ENCODE assay signal across 8 cellular contexts in genomic region chr12:80186727-80187217, GRCh38.
DNase-seq lines count a peak whose midpoint lies in the region; ATAC-seq, FAIRE-seq and TF ChIP-seq lines count a peak whose summit lies in the region.

No MANE protein-coding gene starts in this region.

- no peak overlapping the region for H3K4me3 ChIP-seq in MM.1S (ENCODE audit: low read length)
- 0 out of 2 replicates have a peak overlapping the region, but pooled peaks have one; percentile 7 for H3K4me3 ChIP-seq in SK-N-MC
- H3K4me3 ChIP-seq in coronary artery, result no peak overlapping the region
- H3K4me3 ChIP-seq in HepG2 (replicated peaks in 1 of 3; ENCODE audit: insufficient read depth in 1 of 3, low read depth in 2 of 3, low read length in 3 of 3), result no peak overlapping the region
- H3K4me3 ChIP-seq in suprapubic skin, result no peak overlapping the region

- H3K9me2 ChIP-seq in MM.1S (replicated peaks; ENCODE audit: insufficient read depth, low read length), result no peaks in the 10 kb centered on the region

- peak overlapping the region; percentile 46; the same call in 1 of the 2 replicates for H3K27ac ChIP-seq in MM.1S (ENCODE audit: low read length)
- peak overlapping the region; percentile 88 for H3K27ac ChIP-seq in SK-N-MC
- peak overlapping the region; percentile 67 to 78 for H3K27ac ChIP-seq in coronary artery
- no peak overlapping the region for H3K27ac ChIP-seq in HepG2 (ENCODE audit: extremely low read length, insufficient read depth, low read length)
- H3K27ac ChIP-seq in suprapubic skin, result peak overlapping the region; percentile 56

- whole genome bisulfite sequencing in HepG2 (ENCODE audit: low lambda C conversion rate), result 4% methylated on average over 2 of the region's 2 CpGs
- WGBS in suprapubic skin, result 0% methylated on average over 2 of the region's 2 CpGs

- TF ChIP-seq RAD21 in HepG2 (CRISPR knock-in tag; IDR thresholded peaks at IDR 0.05), result peak; percentile 61; the same call in 1 of the 2 replicates

- TF ChIP-seq EP300 in HepG2 (IDR thresholded peaks at IDR 0.05; ENCODE audit: low read depth in 2 of 2, low read length in 2 of 2) (no peak), HepG2 (CRISPR knock-in tag; IDR thresholded peaks at IDR 0.05; ENCODE audit: borderline replicate concordance) (no peak), suprapubic skin (IDR thresholded peaks at IDR 0.05) (no peak)

- H3K9me3 ChIP-seq in MM.1S (replicated peaks; ENCODE audit: insufficient read depth, low read length) (no peaks in the 10 kb centered on the region), SK-N-MC (ENCODE audit: low read depth, low read length) (no peaks in the 10 kb centered on the region), HepG2 (ENCODE audit: low read length) (no peaks in the 10 kb centered on the region), suprapubic skin (no peaks in the 10 kb centered on the region)

- H3K4me2 ChIP-seq in MM.1S (ENCODE audit: low read depth, low read length) (peak overlapping the region; percentile 45; the same call in 1 of the 2 replicates), HepG2 (ENCODE audit: low read depth, low read length) (no peak overlapping the region)

- H3K79me2 ChIP-seq in MM.1S (ENCODE audit: low read length) (no peaks in the 10 kb centered on the region), HepG2 (ENCODE audit: insufficient read depth, low read length) (no peaks in the 10 kb centered on the region)

- no TSS peak for BruUV-seq in HepG2 (replicated peaks; lab: Mats Ljungman, UMichigan)

- CTCF ChIA-PET in HepG2 (lab: Yijun Ruan, JAX; ENCODE audit: low intra/inter-chr PET ratio, low total read pairs), result no interaction called here

- no peaks in the 10 kb centered on the region for H3K27me3 ChIP-seq in MM.1S (replicated peaks; ENCODE audit: insufficient read depth, low read length)
- no peaks in the 10 kb centered on the region for H3K27me3 ChIP-seq in HepG2 (ENCODE audit: control insufficient read depth in 1 of 2, insufficient read depth in 2 of 2, low read length in 2 of 2)
- H3K27me3 ChIP-seq in suprapubic skin, result no peaks in the 10 kb centered on the region

- H3K4me1 ChIP-seq in MM.1S (ENCODE audit: low read length), result peaks cover 26% of the 10 kb centered on the region
- H3K4me1 ChIP-seq in HepG2 (ENCODE audit: insufficient read depth, low read length), result peaks cover 4% of the 10 kb centered on the region; the same call in 1 of the 2 replicates
- peaks cover 11% of the 10 kb centered on the region for H3K4me1 ChIP-seq in suprapubic skin

- H3F3A ChIP-seq in MM.1S (ENCODE audit: insufficient read depth, low read length), result peaks cover 14% of the 10 kb centered on the region; the same call in 1 of the 2 replicates

- POLR2A ChIA-PET in HepG2 (lab: Yijun Ruan, JAX), result no interaction called here

- TF ChIP-seq POLR2A in HepG2 (IDR thresholded peaks at IDR 0.05; ENCODE audit: insufficient read depth in 1 of 2, low read depth in 2 of 2, low read length in 2 of 2) (no peak), suprapubic skin (IDR thresholded peaks at IDR 0.05) (no peak)

- intact Hi-C loops in HepG2 (cut with micrococcal nuclease; ENCODE audit: unreplicated experiment), result loop anchor here (1.0 to 2.0 kb wide), 5 partner anchors 251 to 778 kb away; partner anchors contain the start of gene PPP1R12A

- TF ChIP-seq CTCF in MM.1S (IDR thresholded peaks at IDR 0.05; ENCODE audit: low read length) (peak; percentile 88), coronary artery (IDR thresholded peaks at IDR 0.05) (peak; percentile 26), HepG2 (CRISPR knock-in tag; IDR thresholded peaks at IDR 0.05) (peak; percentile 85), suprapubic skin (IDR thresholded peaks at IDR 0.05) (peak; percentile 44 to 63)

- FAIRE-seq in HepG2 (lab: Jason Lieb, UNC), result peak; percentile 82

- DNase-seq in activated T-cell treated with anti-CD3 and anti-CD28 coated beads for 1 hour (ENCODE audit: low read depth) (peak; percentile 4), H4 (ENCODE audit: low spot score) (peak; percentile 94), MM.1S (peak; percentile 76), SK-N-MC (ENCODE audit: low read depth, low spot score) (peak; percentile 90), coronary artery (ENCODE audit: low spot score) (no peak), HepG2 (ENCODE audit: low spot score) (peak; percentile 82), suprapubic skin (ENCODE audit: low spot score in 2 of 2) (peak in 1 of 2 donors; percentile 62)
- DNase-seq in activated T-cell treated with anti-CD3 and anti-CD28 coated beads, Interleukin-2, amount 50 U/mL, for 1 hour, result no peak

- H2AFZ ChIP-seq in MM.1S (ENCODE audit: low read length) (no peak overlapping the region), HepG2 (ENCODE audit: low read length) (no peak overlapping the region)

- H4K20me1 ChIP-seq in MM.1S (ENCODE audit: insufficient read depth, low read length), result no peaks in the 10 kb centered on the region
- no peaks in the 10 kb centered on the region for H4K20me1 ChIP-seq in HepG2 (ENCODE audit: insufficient read depth, low read length)

- H3K36me3 ChIP-seq in MM.1S (replicated peaks; ENCODE audit: insufficient read depth, low read length), result no peaks in the 10 kb centered on the region
- H3K36me3 ChIP-seq in SK-N-MC (ENCODE audit: insufficient read depth, low read length), result no peaks in the 10 kb centered on the region
- no peaks in the 10 kb centered on the region for H3K36me3 ChIP-seq in HepG2 (replicated peaks in 1 of 2; ENCODE audit: control insufficient read depth in 1 of 2, insufficient read depth in 2 of 2, low read length in 2 of 2)
- no peaks in the 10 kb centered on the region for H3K36me3 ChIP-seq in suprapubic skin

- in situ Hi-C loops in HepG2 (cut with HindIII; ENCODE audit: extremely low pct_ligation_motif_present, low pct_unique_long_range_greater_than_20kb), result loop anchor here (10.0 to 25.0 kb wide), 2 partner anchors 399 to 782 kb away; no protein-coding TSS in a partner anchor

- H3K9ac ChIP-seq in MM.1S (ENCODE audit: low read length) (no peak overlapping the region), SK-N-MC (ENCODE audit: insufficient read length) (peak overlapping the region; percentile 17), HepG2 (ENCODE audit: insufficient read depth, low read depth, low read length) (no peak overlapping the region)

- peak; percentile 95 for ATAC-seq in HepG2

TF ChIP-seq in HepG2, 621 proteins besides CTCF, POLR2A, EP300 and RAD21 (continues in another document):
- TF ChIP-seq ZFP62 (CRISPR knock-in tag; IDR thresholded peaks at IDR 0.05) (no peak), POLR2AphosphoS5 (IDR thresholded peaks at IDR 0.05; ENCODE audit: low read depth, low read length) (no peak), JUN (CRISPR knock-in tag; IDR thresholded peaks at IDR 0.05) (0 out of 2 replicates have a peak, but pooled peaks have one; percentile 48), POGZ (CRISPR knock-in tag; IDR thresholded peaks at IDR 0.05) (no peak), KDM6A (CRISPR knock-in tag; IDR thresholded peaks at IDR 0.05; ENCODE audit: low read depth) (no peak), SMC3 (IDR thresholded peaks at IDR 0.05; ENCODE audit: low read length) (peak; percentile 81), MIXL1 (CRISPR knock-in tag; IDR thresholded peaks at IDR 0.05) (peak; percentile 72), ZNF33B (CRISPR knock-in tag; IDR thresholded peaks at IDR 0.05) (no peak), RCOR2 (CRISPR knock-in tag; IDR thresholded peaks at IDR 0.05) (0 out of 2 replicates have a peak, but pooled peaks have one; percentile 27), CREM (IDR thresholded peaks at IDR 0.05) (no peak), CREM (CRISPR knock-in tag; IDR thresholded peaks at IDR 0.05) (no peak), NCOA2 (CRISPR knock-in tag; IDR thresholded peaks at IDR 0.05) (no peak), RBFOX2 (IDR thresholded peaks at IDR 0.05; ENCODE audit: low read depth, low read length) (no peak), ATF3 (CRISPR knock-in tag; IDR thresholded peaks at IDR 0.05) (peak; percentile 55; the same call in 1 of the 2 replicates), PLSCR1 (CRISPR knock-in tag; IDR thresholded peaks at IDR 0.05; ENCODE audit: borderline replicate concordance) (no peak), FOXO1 (CRISPR knock-in tag; IDR thresholded peaks at IDR 0.05) (no peak), ZNF878 (CRISPR knock-in tag; IDR thresholded peaks at IDR 0.05) (no peak), ERF (CRISPR knock-in tag; IDR thresholded peaks at IDR 0.05) (no peak), ZNF205 (CRISPR knock-in tag; IDR thresholded peaks at IDR 0.05) (no peak), JUND (CRISPR knock-in tag; IDR thresholded peaks at IDR 0.05) (peak; percentile 81; the same call in 1 of the 2 replicates), TEAD3 (CRISPR knock-in tag; optimal IDR thresholded peaks at IDR 0.05; ENCODE audit: borderline replicate concordance) (peak; percentile 15), SMAD1 (CRISPR knock-in tag; IDR thresholded peaks at IDR 0.05; ENCODE audit: borderline replicate concordance, low read depth) (no peak), ZNF331 (CRISPR knock-in tag; IDR thresholded peaks at IDR 0.05) (no peak), ZNF264 (CRISPR knock-in tag; IDR thresholded peaks at IDR 0.05) (no peak), GABPB1 (CRISPR knock-in tag; IDR thresholded peaks at IDR 0.05) (0 out of 2 replicates have a peak, but pooled peaks have one; percentile 32), ZNF75D (CRISPR knock-in tag; IDR thresholded peaks at IDR 0.05; ENCODE audit: borderline replicate concordance) (no peak), ATF7-NPFF (CRISPR knock-in tag; IDR thresholded peaks at IDR 0.05; ENCODE audit: low read depth) (no peak)

Comparison
In these comparisons a context has a peak if more than half of its experiments do, and no peak if none do; other contexts are left out.
1. DNase-seq: peak in activated T-cell treated with anti-CD3 and anti-CD28 coated beads for 1 hour (single experiment), H4 (single experiment), MM.1S (single experiment), SK-N-MC (single experiment) and HepG2 (single experiment); none in activated T-cell treated with anti-CD3 and anti-CD28 coated beads, Interleukin-2, amount 50 U/mL, for 1 hour (single experiment) and coronary artery (single experiment).
2. CTCF ChIP-seq: peak in every context shown above with its lines; median percentile 88 in MM.1S; 85 in HepG2; 54 in suprapubic skin; 26 in coronary artery.